24 cellular contexts compared by ENCODE assay signal in the genomic region with DNA sequence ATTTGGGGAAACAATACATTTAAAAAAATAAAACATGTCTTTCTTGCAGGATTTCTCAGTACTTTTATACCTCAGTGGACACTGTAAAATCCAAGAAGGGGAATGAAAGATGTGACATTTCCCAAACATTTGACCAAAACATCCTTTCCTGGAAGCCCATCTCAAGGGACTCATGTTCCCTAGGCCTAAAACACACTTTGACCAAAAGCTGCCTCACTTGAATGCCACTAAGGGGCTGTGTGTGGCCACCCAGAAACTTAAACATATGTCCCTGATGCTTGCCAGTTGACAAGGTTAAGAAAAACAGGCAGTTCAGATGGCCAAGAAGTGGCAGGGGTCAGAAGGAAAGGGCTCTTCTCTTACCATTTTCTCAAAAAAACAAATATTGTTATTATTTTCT.
"Had no signal": no experiment of that assay in that cellular context is flagged by ENCODE, and none has a peak within 500 bp of the region (broad histone marks: within the 10 kb centered on the region; RNA-seq: fewer than 3 reads in every experiment).

No MANE protein-coding gene starts in this region.

- H3K36me3 Mint-ChIP-seq: naive thymus-derived CD8-positive, alpha-beta T cell; stimulated activated memory B cell treated with anti-CD40 and anti-IgM and Interleukin-4, amounts not matched to agents 10 μg/mL and 1 μg/mL and 100 μg/mL, for 72 hours had no signal

- ATAC-seq: foreskin keratinocyte; gastroesophageal sphincter; heart left ventricle; lower lobe of right lung; naive thymus-derived CD8-positive, alpha-beta T cell; stimulated activated memory B cell treated with anti-CD40 and anti-IgM and Interleukin-4, amounts not matched to agents 10 μg/mL and 1 μg/mL and 100 μg/mL, for 72 hours; stimulated activated naive CD8-positive, alpha-beta T cell treated with anti-CD3 and anti-CD28 coated beads, Interleukin-15, Interleukin-2, amounts not matched to agents 100 U/mL and 50 U/mL, for 24 hours had no signal

- H3K4me1 ChIP-seq: gastroesophageal sphincter, spleen, vagina had no signal

- H3K27ac ChIP-seq: coronary artery, esophagus muscularis mucosa, foreskin keratinocyte, gastroesophageal sphincter, heart left ventricle, hepatocyte, lower lobe of right lung, sigmoid colon, skin epidermis, spleen, vagina had no signal

- H2AFZ ChIP-seq: hepatocyte had no signal

- H3K36me3 ChIP-seq: esophagus muscularis mucosa, gastroesophageal sphincter, heart left ventricle, left ventricle myocardium inferior, lower lobe of right lung, sigmoid colon, spleen, vagina had no signal

- H3K4me3 Mint-ChIP-seq: naive thymus-derived CD8-positive, alpha-beta T cell; nephron progenitor cell; stimulated activated memory B cell treated with anti-CD40 and anti-IgM and Interleukin-4, amounts not matched to agents 10 μg/mL and 1 μg/mL and 100 μg/mL, for 72 hours had no signal

- H3K9me3 Mint-ChIP-seq: naive thymus-derived CD8-positive, alpha-beta T cell; nephron progenitor cell; stimulated activated memory B cell treated with anti-CD40 and anti-IgM and Interleukin-4, amounts not matched to agents 10 μg/mL and 1 μg/mL and 100 μg/mL, for 72 hours had no signal

- H3K4me3 ChIP-seq: coronary artery, esophagus muscularis mucosa, gastroesophageal sphincter, heart left ventricle, hepatocyte, left ventricle myocardium inferior, lower lobe of right lung, sigmoid colon, skin epidermis, spleen, vagina had no signal

- H3K9me3 ChIP-seq: esophagus muscularis mucosa, gastroesophageal sphincter, heart left ventricle, left ventricle myocardium inferior, lower lobe of right lung, sigmoid colon, spleen, vagina had no signal

- DNase-seq: dermis blood vessel endothelial cell; effector memory CD4-positive, alpha-beta T cell; foreskin keratinocyte; heart left ventricle; kidney glomerular epithelial cell; left colon; left ventricle myocardium inferior; lower lobe of right lung; naive thymus-derived CD8-positive, alpha-beta T cell; nephron progenitor cell; nucleus accumbens; retina; sigmoid colon; spleen; stimulated activated CD4-positive, alpha-beta T cell treated with anti-CD3 and anti-CD28 coated beads, Interleukin-4, amount 100 ng/mL, for 4 hours; stimulated activated naive CD8-positive, alpha-beta T cell treated with anti-CD3 and anti-CD28 coated beads, Interleukin-15, Interleukin-2, amounts not matched to agents 100 U/mL and 50 U/mL, for 24 hours; trophoblast cell had no signal

- H3K27me3 ChIP-seq: foreskin keratinocyte, hepatocyte, sigmoid colon, vagina had no signal

- H3K4me2 ChIP-seq: hepatocyte had no signal
